8 cellular contexts compared by ENCODE assay signal in the genomic region with DNA sequence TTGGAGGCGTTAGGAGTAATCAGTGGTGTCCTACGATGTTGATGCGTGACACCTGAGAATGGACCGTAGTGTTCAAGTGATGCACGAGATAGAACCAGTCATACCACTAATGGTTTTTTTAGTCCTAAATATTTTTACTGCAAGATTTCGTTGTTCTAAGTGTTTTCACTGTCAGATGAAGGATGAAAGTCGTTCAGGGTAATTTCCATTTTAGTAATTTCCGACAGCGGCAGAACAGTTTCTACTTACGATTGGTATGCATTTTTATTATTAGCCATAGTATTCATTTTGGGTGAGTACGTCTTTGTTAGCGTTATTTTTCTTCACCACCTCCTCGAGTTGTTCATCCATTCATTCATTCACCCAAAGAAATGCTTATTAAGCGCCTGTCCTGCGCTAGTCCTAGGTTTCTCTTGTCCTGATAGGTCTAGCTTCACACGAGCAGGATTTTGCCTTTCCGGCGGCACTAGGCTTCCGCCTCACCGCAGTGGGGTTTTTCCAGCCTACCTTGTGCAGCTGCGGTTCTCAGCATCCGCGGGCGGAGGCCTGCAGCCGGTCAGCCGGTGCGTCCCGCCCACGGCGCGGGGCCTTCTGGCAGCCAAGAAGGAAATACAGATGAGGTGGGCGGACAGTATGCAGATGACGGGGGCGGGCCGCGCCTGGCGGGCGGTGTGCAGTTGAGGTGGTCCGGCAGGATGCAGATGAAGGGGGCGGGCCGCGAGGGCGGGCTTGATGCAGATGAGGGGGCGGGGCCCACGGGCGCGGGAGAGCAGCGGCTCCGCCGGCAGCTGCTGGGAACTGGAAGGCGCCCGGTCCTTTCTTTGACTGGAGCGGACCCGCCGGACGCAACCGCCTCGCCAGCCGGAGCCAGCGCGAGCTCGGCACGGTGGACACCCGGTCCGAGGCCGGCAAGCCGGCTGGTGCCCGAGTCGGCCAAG.
A peak's percentile ranks its signal among the peaks of the same experiment; 100 is the strongest.
DNase-seq lines count a peak whose midpoint lies in the region; ATAC-seq and TF ChIP-seq lines count a peak whose summit lies in the region.

No MANE protein-coding gene starts in this region.

- H3K36me3 Mint-ChIP-seq in activated CD4-positive, alpha-beta T cell treated with anti-CD3 and anti-CD28 coated beads, Interleukin-2, amount 10 ng/mL, durations not matched to agents 7 days and 5 days (ENCODE audit: low read depth) = no peaks in the 10 kb centered on the region

- DNase-seq in Ammon's horn (ENCODE audit: low spot score) (peak; percentile 98), NCI-H510A treated with DMSO at 0.1 percent for 48 hours (lab: John Stamatoyannopoulos, UW) (peak; percentile 99), dedifferentiated amniotic fluid mesenchymal stem cell (ENCODE audit: extremely low spot score) (peak; percentile 56), left kidney (ENCODE audit: low read depth, low spot score) (peak; percentile 99)
- peak; percentile 96 for DNase-seq in activated CD4-positive, alpha-beta T cell treated with anti-CD3 and anti-CD28 coated beads, Interleukin-2, amount 10 ng/mL, durations not matched to agents 7 days and 5 days
- DNase-seq in stimulated activated CD4-positive, alpha-beta T cell treated with anti-CD3 and anti-CD28 coated beads, Interleukin-1b, Interleukin-23, amount 100 ng/mL, for 4 hours (ENCODE audit: low read depth in 2 of 2) = peak; percentile 85 to 92

- POLR2A ChIA-PET in activated CD4-positive, alpha-beta T cell treated with anti-CD3 and anti-CD28 coated beads, Interleukin-2, amount 10 ng/mL, durations not matched to agents 7 days and 5 days (lab: Charles Lee) = no interaction called here

- CTCF ChIA-PET in activated CD4-positive, alpha-beta T cell treated with anti-CD3 and anti-CD28 coated beads, Interleukin-2, amount 10 ng/mL, durations not matched to agents 7 days and 5 days (lab: Charles Lee) = interaction anchor here (0.6 kb wide), 2 partner anchors 14 to 194 kb away, joined by 3 to 4 read pairs; no protein-coding TSS in a partner anchor

- no peaks in the 10 kb centered on the region for H3K9me3 Mint-ChIP-seq in activated CD4-positive, alpha-beta T cell treated with anti-CD3 and anti-CD28 coated beads, Interleukin-2, amount 10 ng/mL, durations not matched to agents 7 days and 5 days

- ATAC-seq in HG03354 (IDR thresholded peaks at IDR 0.05; ENCODE audit: poor library complexity, severe bottlenecking, unreplicated experiment) = peak; percentile 96

- peak overlapping the region; percentile 15 for H3K27ac Mint-ChIP-seq in activated CD4-positive, alpha-beta T cell treated with anti-CD3 and anti-CD28 coated beads, Interleukin-2, amount 10 ng/mL, durations not matched to agents 7 days and 5 days

- H3K4me1 Mint-ChIP-seq in activated CD4-positive, alpha-beta T cell treated with anti-CD3 and anti-CD28 coated beads, Interleukin-2, amount 10 ng/mL, durations not matched to agents 7 days and 5 days = peaks cover 4% of the 10 kb centered on the region

- no peak overlapping the region for H3K4me3 Mint-ChIP-seq in activated CD4-positive, alpha-beta T cell treated with anti-CD3 and anti-CD28 coated beads, Interleukin-2, amount 10 ng/mL, durations not matched to agents 7 days and 5 days

- TF ChIP-seq POLR2A in GM19099 (IDR thresholded peaks at IDR 0.05; ENCODE audit: extremely low read depth, insufficient read length, low read depth) = peak; percentile 71

- H3K27me3 Mint-ChIP-seq in activated CD4-positive, alpha-beta T cell treated with anti-CD3 and anti-CD28 coated beads, Interleukin-2, amount 10 ng/mL, durations not matched to agents 7 days and 5 days = peaks cover 13% of the 10 kb centered on the region

Comparison
In these comparisons a context has a peak if more than half of its experiments do, and no peak if none do; other contexts are left out.
1. Peak in every context shown above with its lines: DNase-seq and ATAC-seq.